ENCODE assay signal across 1 cellular context in the genomic region with DNA sequence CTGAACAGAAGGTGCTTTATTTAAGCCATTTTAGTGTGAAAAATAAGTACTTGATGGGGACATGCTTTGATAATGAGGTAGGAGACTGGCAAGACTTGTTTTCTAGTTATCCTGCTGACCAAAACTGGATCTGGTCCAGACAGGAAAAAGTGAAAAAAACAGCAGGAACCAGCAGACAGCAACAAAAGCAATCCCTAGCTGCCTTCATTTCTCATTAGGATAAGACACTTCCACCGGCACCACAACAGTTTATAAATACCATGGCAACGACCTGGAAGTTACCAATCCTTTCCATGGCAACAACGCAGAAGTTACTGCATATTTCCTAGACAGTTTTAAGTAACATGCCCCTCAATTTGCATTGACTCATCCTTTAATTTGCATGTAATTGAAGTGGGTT.
TF ChIP-seq lines count a peak whose summit lies in the region.

No MANE protein-coding gene starts in this region.

TF ChIP-seq in GM23338, 12 proteins besides CTCF, POLR2A, EP300 and RAD21:
- TF ChIP-seq, protein P1, sequence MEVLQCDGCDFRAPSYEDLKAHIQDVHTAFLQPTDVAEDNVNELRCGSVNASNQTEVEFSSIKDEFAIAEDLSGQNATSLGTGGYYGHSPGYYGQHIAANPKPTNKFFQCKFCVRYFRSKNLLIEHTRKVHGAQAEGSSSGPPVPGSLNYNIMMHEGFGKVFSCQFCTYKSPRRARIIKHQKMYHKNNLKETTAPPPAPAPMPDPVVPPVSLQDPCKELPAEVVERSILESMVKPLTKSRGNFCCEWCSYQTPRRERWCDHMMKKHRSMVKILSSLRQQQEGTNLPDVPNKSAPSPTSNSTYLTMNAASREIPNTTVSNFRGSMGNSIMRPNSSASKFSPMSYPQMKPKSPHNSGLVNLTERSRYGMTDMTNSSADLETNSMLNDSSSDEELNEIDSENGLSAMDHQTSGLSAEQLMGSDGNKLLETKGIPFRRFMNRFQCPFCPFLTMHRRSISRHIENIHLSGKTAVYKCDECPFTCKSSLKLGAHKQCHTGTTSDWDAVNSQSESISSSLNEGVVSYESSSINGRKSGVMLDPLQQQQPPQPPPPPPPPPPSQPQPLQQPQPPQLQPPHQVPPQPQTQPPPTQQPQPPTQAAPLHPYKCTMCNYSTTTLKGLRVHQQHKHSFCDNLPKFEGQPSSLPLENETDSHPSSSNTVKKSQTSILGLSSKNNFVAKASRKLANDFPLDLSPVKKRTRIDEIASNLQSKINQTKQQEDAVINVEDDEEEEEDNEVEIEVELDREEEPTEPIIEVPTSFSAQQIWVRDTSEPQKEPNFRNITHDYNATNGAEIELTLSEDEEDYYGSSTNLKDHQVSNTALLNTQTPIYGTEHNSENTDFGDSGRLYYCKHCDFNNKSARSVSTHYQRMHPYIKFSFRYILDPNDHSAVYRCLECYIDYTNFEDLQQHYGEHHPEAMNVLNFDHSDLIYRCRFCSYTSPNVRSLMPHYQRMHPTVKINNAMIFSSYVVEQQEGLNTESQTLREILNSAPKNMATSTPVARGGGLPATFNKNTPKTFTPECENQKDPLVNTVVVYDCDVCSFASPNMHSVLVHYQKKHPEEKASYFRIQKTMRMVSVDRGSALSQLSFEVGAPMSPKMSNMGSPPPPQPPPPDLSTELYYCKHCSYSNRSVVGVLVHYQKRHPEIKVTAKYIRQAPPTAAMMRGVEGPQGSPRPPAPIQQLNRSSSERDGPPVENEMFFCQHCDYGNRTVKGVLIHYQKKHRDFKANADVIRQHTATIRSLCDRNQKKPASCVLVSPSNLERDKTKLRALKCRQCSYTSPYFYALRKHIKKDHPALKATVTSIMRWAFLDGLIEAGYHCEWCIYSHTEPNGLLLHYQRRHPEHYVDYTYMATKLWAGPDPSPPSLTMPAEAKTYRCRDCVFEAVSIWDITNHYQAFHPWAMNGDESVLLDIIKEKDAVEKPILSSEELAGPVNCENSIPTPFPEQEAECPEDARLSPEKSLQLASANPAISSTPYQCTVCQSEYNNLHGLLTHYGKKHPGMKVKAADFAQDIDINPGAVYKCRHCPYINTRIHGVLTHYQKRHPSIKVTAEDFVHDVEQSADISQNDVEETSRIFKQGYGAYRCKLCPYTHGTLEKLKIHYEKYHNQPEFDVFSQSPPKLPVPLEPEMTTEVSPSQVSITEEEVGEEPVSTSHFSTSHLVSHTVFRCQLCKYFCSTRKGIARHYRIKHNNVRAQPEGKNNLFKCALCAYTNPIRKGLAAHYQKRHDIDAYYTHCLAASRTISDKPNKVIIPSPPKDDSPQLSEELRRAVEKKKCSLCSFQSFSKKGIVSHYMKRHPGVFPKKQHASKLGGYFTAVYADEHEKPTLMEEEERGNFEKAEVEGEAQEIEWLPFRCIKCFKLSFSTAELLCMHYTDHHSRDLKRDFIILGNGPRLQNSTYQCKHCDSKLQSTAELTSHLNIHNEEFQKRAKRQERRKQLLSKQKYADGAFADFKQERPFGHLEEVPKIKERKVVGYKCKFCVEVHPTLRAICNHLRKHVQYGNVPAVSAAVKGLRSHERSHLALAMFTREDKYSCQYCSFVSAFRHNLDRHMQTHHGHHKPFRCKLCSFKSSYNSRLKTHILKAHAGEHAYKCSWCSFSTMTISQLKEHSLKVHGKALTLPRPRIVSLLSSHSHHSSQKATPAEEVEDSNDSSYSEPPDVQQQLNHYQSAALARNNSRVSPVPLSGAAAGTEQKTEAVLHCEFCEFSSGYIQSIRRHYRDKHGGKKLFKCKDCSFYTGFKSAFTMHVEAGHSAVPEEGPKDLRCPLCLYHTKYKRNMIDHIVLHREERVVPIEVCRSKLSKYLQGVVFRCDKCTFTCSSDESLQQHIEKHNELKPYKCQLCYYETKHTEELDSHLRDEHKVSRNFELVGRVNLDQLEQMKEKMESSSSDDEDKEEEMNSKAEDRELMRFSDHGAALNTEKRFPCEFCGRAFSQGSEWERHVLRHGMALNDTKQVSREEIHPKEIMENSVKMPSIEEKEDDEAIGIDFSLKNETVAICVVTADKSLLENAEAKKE (CRISPR knock-in tag; IDR thresholded peaks at IDR 0.05), result no peak
- TF ChIP-seq POLR2AphosphoS5 (IDR thresholded peaks at IDR 0.05; ENCODE audit: low read depth) (no peak), JUNB (IDR thresholded peaks at IDR 0.05; ENCODE audit: unreplicated experiment) (no peak), EZH2phosphoT487 (IDR thresholded peaks at IDR 0.05; ENCODE audit: unreplicated experiment) (no peak), ZNF331 (CRISPR knock-in tag; IDR thresholded peaks at IDR 0.05; ENCODE audit: low read depth) (no peak), CREB1 (CRISPR knock-in tag; IDR thresholded peaks at IDR 0.05; ENCODE audit: low read depth) (no peak), ZNF114 (CRISPR knock-in tag; IDR thresholded peaks at IDR 0.05) (no peak), STAT1 (IDR thresholded peaks at IDR 0.05; ENCODE audit: unreplicated experiment) (no peak)
